In genomic region chr3:105094588-105094987, GRCh38 we compare ENCODE assay signal across 1 cellular context.
TF ChIP-seq lines count a peak whose summit lies in the region.

No MANE protein-coding gene starts in this region.

TF ChIP-seq in GM12878, 131 proteins besides CTCF, POLR2A, EP300 and RAD21 (continued from another document):
- TF ChIP-seq REST (IDR thresholded peaks at IDR 0.05; ENCODE audit: low read depth, low read length) (no peak), LARP7 (IDR thresholded peaks at IDR 0.05) (no peak), CUX1 (IDR thresholded peaks at IDR 0.05; ENCODE audit: insufficient replicate concordance, low read depth, low read length) (no peak), SREBF2 (IDR thresholded peaks at IDR 0.05; ENCODE audit: low read length) (no peak), TAF1 (IDR thresholded peaks at IDR 0.05; ENCODE audit: borderline replicate concordance, low read depth, low read length) (no peak), RELA (IDR thresholded peaks at IDR 0.05; ENCODE audit: borderline replicate concordance, partially characterized antibody) (no peak), DPF2 (IDR thresholded peaks at IDR 0.05) (no peak)
TF ChIP-seq in GM12878: peak in this region for 0.
